Comparison of ENCODE assay signal across 1 cellular context in genomic region chr6:24664049-24664987, GRCh38.
TF ChIP-seq lines count a peak whose summit lies in the region.

No MANE protein-coding gene starts in this region.

TF ChIP-seq in SK-N-SH treated with all-trans-retinoic acid at 6 μM for 48 hours, 23 proteins besides CTCF, POLR2A, EP300 and RAD21 (continued from another document):
- no peak for TF ChIP-seq POU6F1 (CRISPR knock-in tag; IDR thresholded peaks at IDR 0.05; ENCODE audit: borderline replicate concordance, low read depth)
- no peak for TF ChIP-seq ESRRG (CRISPR knock-in tag; IDR thresholded peaks at IDR 0.05)
- TF ChIP-seq ZC3H10 (CRISPR knock-in tag; IDR thresholded peaks at IDR 0.05) = no peak
- no peak for TF ChIP-seq RARB (CRISPR knock-in tag; IDR thresholded peaks at IDR 0.05)
- no peak for TF ChIP-seq CSDC2 (CRISPR knock-in tag; IDR thresholded peaks at IDR 0.05)
- TF ChIP-seq TCF4 (CRISPR knock-in tag; IDR thresholded peaks at IDR 0.05; ENCODE audit: borderline replicate concordance) = no peak
- TF ChIP-seq GLIS3 (CRISPR knock-in tag; IDR thresholded peaks at IDR 0.05) = no peak
- no peak for TF ChIP-seq PATZ1 (CRISPR knock-in tag; IDR thresholded peaks at IDR 0.05; ENCODE audit: borderline replicate concordance)
- TF ChIP-seq BACH2 (CRISPR knock-in tag; IDR thresholded peaks at IDR 0.05; ENCODE audit: borderline replicate concordance) = no peak
- TF ChIP-seq OSR1 (CRISPR knock-in tag; IDR thresholded peaks at IDR 0.05) = no peak
- TF ChIP-seq PPARA (CRISPR knock-in tag; IDR thresholded peaks at IDR 0.05; ENCODE audit: borderline replicate concordance) = no peak
- TF ChIP-seq ZNF8 (CRISPR knock-in tag; IDR thresholded peaks at IDR 0.05) = no peak
